In genomic region chr15:45307230-45307924, GRCh38 we compare ENCODE assay signal across 8 cellular contexts. TPM values are rescaled to one million over a fixed set of nuclear protein-coding genes. Genes with fewer than 3 reads are reported as not detected.
DNase-seq lines count a peak whose midpoint lies in the region; ATAC-seq and TF ChIP-seq lines count a peak whose summit lies in the region.

No MANE protein-coding gene starts in this region.

- intact Hi-C loops in left ventricle myocardium inferior (cut with micrococcal nuclease) = loop anchor here (5.0 kb wide), 1 partner anchor 90 kb away; no protein-coding TSS in a partner anchor

- H3K4me1 ChIP-seq in adipocyte (ENCODE audit: control insufficient read depth, insufficient read depth, low read length) (no peaks in the 10 kb centered on the region), left ventricle myocardium inferior (peaks cover 4% of the 10 kb centered on the region), skeletal muscle satellite cell (ENCODE audit: control insufficient read depth, insufficient read depth, low read length) (no peaks in the 10 kb centered on the region)

- peaks cover 11% of the 10 kb centered on the region for H3K27me3 ChIP-seq in adipocyte (replicated peaks; ENCODE audit: control insufficient read depth, insufficient read depth, low read length)
- peaks cover 7% of the 10 kb centered on the region for H3K27me3 ChIP-seq in left ventricle myocardium inferior (ENCODE audit: low read depth)
- peaks cover 22% of the 10 kb centered on the region for H3K27me3 ChIP-seq in skeletal muscle satellite cell (ENCODE audit: control insufficient read depth, insufficient read depth, low read length)

- no peak for ATAC-seq in GM21528 (IDR thresholded peaks at IDR 0.05; ENCODE audit: low FRiP score, unreplicated experiment)

- TF ChIP-seq CTCF in left ventricle myocardium inferior (IDR thresholded peaks at IDR 0.05; ENCODE audit: borderline replicate concordance) = peak; percentile 73

- peak overlapping the region; percentile 71 for H3K4me2 ChIP-seq in skeletal muscle satellite cell (ENCODE audit: low read length)

- H3K36me3 ChIP-seq in adipocyte (ENCODE audit: control insufficient read depth, insufficient read depth, low read length, severe bottlenecking) (no peaks in the 10 kb centered on the region), left ventricle myocardium inferior (no peaks in the 10 kb centered on the region), skeletal muscle satellite cell (ENCODE audit: insufficient read depth, low read length) (no peaks in the 10 kb centered on the region)

- peak overlapping the region; percentile 22 for H3K27ac ChIP-seq in left ventricle myocardium inferior (replicated peaks)

- H3K9ac ChIP-seq in adipocyte (ENCODE audit: low read length) (peak overlapping the region; percentile 52), skeletal muscle satellite cell (ENCODE audit: low read depth, low read length) (no peak overlapping the region)

- H3K9me3 ChIP-seq in adipocyte (ENCODE audit: control insufficient read depth, low read length) (no peaks in the 10 kb centered on the region), left ventricle myocardium inferior (replicated peaks) (peaks cover 9% of the 10 kb centered on the region), skeletal muscle satellite cell (replicated peaks; ENCODE audit: low read length) (no peaks in the 10 kb centered on the region)

- H3K4me3 ChIP-seq in Jurkat, Clone E6-1 (ENCODE audit: low read length) = peak overlapping the region; percentile 39
- peak overlapping the region; percentile 62 for H3K4me3 ChIP-seq in adipocyte (ENCODE audit: low read length)
- H3K4me3 ChIP-seq in left ventricle myocardium inferior = peak overlapping the region; percentile 46
- H3K4me3 ChIP-seq in skeletal muscle satellite cell (ENCODE audit: low read length) = peak overlapping the region; percentile 46

- peak; percentile 39 for DNase-seq in NCI-H2171 treated with DMSO at 0.1 percent for 48 hours (lab: John Stamatoyannopoulos, UW)
- no peak for DNase-seq in NCI-H2171 (lab: John Stamatoyannopoulos, UW)
- DNase-seq in Jurkat, Clone E6-1 (ENCODE audit: low read depth, low spot score) = peak; percentile 28
- DNase-seq in adipocyte (ENCODE audit: low read depth) = peak; percentile 70
- no peak for DNase-seq in left ventricle myocardium inferior
- no peak for DNase-seq in ecto neural progenitor cell (ENCODE audit: low spot score)

RNA-seq across cellular contexts. Expression of gene SLC28A2, which starts 55.3 kb away (rescaled TPM):
- polyA plus RNA-seq in Jurkat, Clone E6-1 (2012; ENCODE audit: insufficient read depth, insufficient read length) = not detected
- not detected for total RNA-seq in left ventricle myocardium inferior
- total RNA-seq in skeletal muscle satellite cell (2012; rRNA removed) = not detected in 2 replicates

Comparison
In these comparisons a context has a peak if more than half of its experiments do, and no peak if none do; other contexts are left out.
1. DNase-seq: peak in NCI-H2171 treated with DMSO at 0.1 percent for 48 hours (single experiment), Jurkat, Clone E6-1 (single experiment) and adipocyte (single experiment); none in NCI-H2171 (single experiment), left ventricle myocardium inferior (single experiment) and ecto neural progenitor cell (single experiment).
2. Peak in every context shown above with its lines, with median percentiles within 50 percentile points of each other: H3K4me3 ChIP-seq.